15 cellular contexts compared by ENCODE assay signal in genomic region chr16:14241631-14242030, GRCh38.
A peak's percentile ranks its signal among the peaks of the same experiment; 100 is the strongest.
DNase-seq lines count a peak whose midpoint lies in the region; ATAC-seq and TF ChIP-seq lines count a peak whose summit lies in the region.
"Had no signal": no experiment of that assay in that cellular context is flagged by ENCODE, and none has a peak within 500 bp of the region (broad histone marks: within the 10 kb centered on the region; RNA-seq: fewer than 3 reads in every experiment).

No MANE protein-coding gene starts in this region.

- DNase-seq in astrocyte of the hippocampus (ENCODE audit: low read depth, low spot score) (peak; percentile 23), Right ventricle myocardium superior (no peak), right cardiac atrium (no peak), tibial artery (no peak), H7 (no peak)
- no peak for DNase-seq in stimulated activated CD4-positive, alpha-beta T cell treated with anti-CD3 and anti-CD28 coated beads, Interleukin-2, amount 100 ng/mL, for 24 hours
- DNase-seq: ACHN, C1 segment of cervical spinal cord, HFFc6, NCI-H1417 treated with DMSO at 0.1 percent for 48 hours, NCI-H187 treated with DMSO at 0.1 percent for 48 hours, NCI-H226, NCI-H524, RPMI8226 had no signal

- H3K4me1 ChIP-seq in right cardiac atrium (ENCODE audit: control insufficient read depth, insufficient read depth, low read length) (peaks cover 8% of the 10 kb centered on the region), tibial artery (peaks cover 0 to 33% (median 16%) of the 10 kb centered on the region in 4 donors)

- TF ChIP-seq CTCF in tibial artery (IDR thresholded peaks at IDR 0.05) = no peak

- WGBS in right cardiac atrium = 64% methylated on average over 3 of the region's 3 CpGs

- intact Hi-C loops in Right ventricle myocardium superior (cut with DNase I) (loop anchor here (10.0 kb wide), 1 partner anchor 317 kb away; the partner anchor contains the start of gene ERCC4), right cardiac atrium (cut with DNase I) (loop anchor here in 2 of 4 donors (10.0 kb wide), 1 partner anchor 317 kb away; the partner anchor contains the start of gene ERCC4 (in 2 of the 2)), tibial artery (cut with DNase I; ENCODE audit: low total_unique reads) (loop anchor here (10.0 kb wide), 2 partner anchors 53 to 317 kb away; partner anchors contain the start of gene ERCC4)

- H3K36me3 ChIP-seq in tibial artery = peaks cover 4 to 59% (median 36%) of the 10 kb centered on the region in 3 donors
- H3K36me3 ChIP-seq in H7 (replicated peaks; ENCODE audit: control insufficient read depth, insufficient read depth, low read length) = peaks cover 10% of the 10 kb centered on the region

- no peak overlapping the region for H3K4me3 ChIP-seq in right cardiac atrium (ENCODE audit: low read length)
- no peak overlapping the region for H3K4me3 ChIP-seq in tibial artery
- no peak overlapping the region for H3K4me3 ChIP-seq in H7 (ENCODE audit: insufficient read depth, low read depth, low read length)

- no peaks in the 10 kb centered on the region for H3K27me3 ChIP-seq in right cardiac atrium (ENCODE audit: control insufficient read depth, insufficient read depth)
- no peaks in the 10 kb centered on the region for H3K27me3 ChIP-seq in tibial artery
- H3K27me3 ChIP-seq in H7 (ENCODE audit: control insufficient read depth, insufficient read depth, low read length) = no peaks in the 10 kb centered on the region

- no peaks in the 10 kb centered on the region for H3K9me3 ChIP-seq in right cardiac atrium (ENCODE audit: control insufficient read depth, low read length)
- no peaks in the 10 kb centered on the region for H3K9me3 ChIP-seq in tibial artery

- ATAC-seq in Right ventricle myocardium superior (ENCODE audit: poor library complexity) (peak; percentile 73), right cardiac atrium (peak; percentile 37 to 66), GM18870 (IDR thresholded peaks at IDR 0.05; ENCODE audit: unreplicated experiment) (no peak)

- H3K27ac ChIP-seq in right cardiac atrium (ENCODE audit: low read length) = no peak overlapping the region
- peak overlapping the region; percentile 14 to 50 for H3K27ac ChIP-seq in tibial artery
